In the genomic region with DNA sequence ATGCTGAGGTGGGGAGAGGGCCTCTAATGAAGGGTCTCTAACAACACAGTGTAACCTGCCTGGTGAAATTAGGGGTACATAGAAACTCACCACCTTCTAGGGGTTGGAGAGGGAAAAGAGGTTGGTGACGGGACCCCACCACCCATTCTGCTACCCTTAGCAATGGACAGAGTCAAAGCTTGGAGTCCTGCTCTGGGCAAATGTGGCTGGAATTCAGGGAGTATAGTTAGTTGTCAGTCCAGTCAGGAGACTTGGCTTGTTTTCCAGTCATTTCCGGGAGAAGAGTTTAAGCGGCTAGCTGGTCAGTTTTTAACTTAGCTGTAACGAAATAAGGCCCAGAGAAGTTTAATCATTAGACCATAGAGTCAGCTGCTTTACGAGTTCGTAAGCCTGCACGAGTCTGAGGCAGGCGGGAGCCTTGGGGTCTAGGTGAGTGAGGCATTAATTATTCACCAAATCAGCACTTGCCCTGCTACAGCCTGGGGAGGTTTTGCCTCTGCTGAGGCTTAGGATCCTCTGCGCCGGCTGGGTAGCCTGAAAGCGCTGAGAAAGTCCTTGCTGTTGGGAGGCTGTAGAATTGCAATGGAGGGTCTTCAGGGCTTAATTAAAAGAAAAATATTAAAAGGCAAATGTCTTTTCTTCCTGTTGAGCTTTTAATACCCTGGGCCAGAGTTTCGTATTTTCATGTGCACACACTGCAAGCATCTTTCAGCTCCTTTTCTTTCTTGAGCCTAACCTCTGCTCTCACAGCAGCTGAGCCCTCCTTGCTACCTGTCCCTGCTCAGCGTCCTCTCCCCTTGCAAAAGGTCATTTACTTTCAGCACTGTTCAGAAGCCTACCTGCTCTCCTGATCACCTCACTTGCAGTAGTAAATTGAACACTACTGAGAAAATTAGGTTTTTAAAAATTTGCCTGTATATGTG, we compare ENCODE assay signal across 8 cellular contexts.
DNase-seq lines count a peak whose midpoint lies in the region; ATAC-seq and TF ChIP-seq lines count a peak whose summit lies in the region.

No MANE protein-coding gene starts in this region.

- peaks cover 50 to 64% of the 10 kb centered on the region in 2 donors for H3K27me3 Mint-ChIP-seq in effector memory CD8-positive, alpha-beta T cell
- H3K27me3 Mint-ChIP-seq in nephron (ENCODE audit: low read depth): peaks cover 52% of the 10 kb centered on the region

- H3K27ac Mint-ChIP-seq in effector memory CD8-positive, alpha-beta T cell: no peak overlapping the region
- peak overlapping the region; percentile 91 to 97 (median 93) for H3K27ac Mint-ChIP-seq in nephron

- H3K4me1 Mint-ChIP-seq in effector memory CD8-positive, alpha-beta T cell (ENCODE audit: low read depth in 2 of 2): peaks cover 8 to 9% of the 10 kb centered on the region in 2 donors
- peaks cover 31% of the 10 kb centered on the region for H3K4me1 Mint-ChIP-seq in nephron

- H3K36me3 Mint-ChIP-seq in effector memory CD8-positive, alpha-beta T cell (ENCODE audit: insufficient read depth): no peaks in the 10 kb centered on the region
- peaks cover 10% of the 10 kb centered on the region for H3K36me3 Mint-ChIP-seq in nephron (ENCODE audit: low read depth)

- DNase-seq in DMS53 (lab: John Stamatoyannopoulos, UW) (peak; percentile 61), NCI-H748 (lab: John Stamatoyannopoulos, UW; ENCODE audit: unreplicated experiment) (no peak), GOT3 (lab: John Stamatoyannopoulos, UW) (no peak)
- no peak for DNase-seq in effector memory CD8-positive, alpha-beta T cell
- DNase-seq in activated CD4-positive, CD25-positive, alpha-beta regulatory T cell treated with anti-CD3 and anti-CD28 coated beads, Interleukin-2, amount 50 U/mL, for 72 hours: no peak

- ATAC-seq in HG03139 (IDR thresholded peaks at IDR 0.05; ENCODE audit: unreplicated experiment): peak; percentile 74
- ATAC-seq in effector memory CD8-positive, alpha-beta T cell (replicated peaks): no peak
- no peak for ATAC-seq in GM21390 (IDR thresholded peaks at IDR 0.05; ENCODE audit: unreplicated experiment)

- peak overlapping the region; percentile 50 to 55 for H3K4me3 Mint-ChIP-seq in effector memory CD8-positive, alpha-beta T cell
- peak overlapping the region; percentile 80 to 96 (median 83) for H3K4me3 Mint-ChIP-seq in nephron

- TF ChIP-seq CTCF in nephron (IDR thresholded peaks at IDR 0.05; ENCODE audit: unreplicated experiment in 3 of 3): no peak

- H3K9me3 Mint-ChIP-seq in effector memory CD8-positive, alpha-beta T cell: no peaks in the 10 kb centered on the region
- H3K9me3 Mint-ChIP-seq in nephron: no peaks in the 10 kb centered on the region

Comparison
In these comparisons a context has a peak if more than half of its experiments do, and no peak if none do; other contexts are left out.
1. H3K27ac Mint-ChIP-seq: peak in nephron (3 of 3); none in effector memory CD8-positive, alpha-beta T cell (0 of 2).